ENCODE assay signal across 10 cellular contexts in the genomic region with DNA sequence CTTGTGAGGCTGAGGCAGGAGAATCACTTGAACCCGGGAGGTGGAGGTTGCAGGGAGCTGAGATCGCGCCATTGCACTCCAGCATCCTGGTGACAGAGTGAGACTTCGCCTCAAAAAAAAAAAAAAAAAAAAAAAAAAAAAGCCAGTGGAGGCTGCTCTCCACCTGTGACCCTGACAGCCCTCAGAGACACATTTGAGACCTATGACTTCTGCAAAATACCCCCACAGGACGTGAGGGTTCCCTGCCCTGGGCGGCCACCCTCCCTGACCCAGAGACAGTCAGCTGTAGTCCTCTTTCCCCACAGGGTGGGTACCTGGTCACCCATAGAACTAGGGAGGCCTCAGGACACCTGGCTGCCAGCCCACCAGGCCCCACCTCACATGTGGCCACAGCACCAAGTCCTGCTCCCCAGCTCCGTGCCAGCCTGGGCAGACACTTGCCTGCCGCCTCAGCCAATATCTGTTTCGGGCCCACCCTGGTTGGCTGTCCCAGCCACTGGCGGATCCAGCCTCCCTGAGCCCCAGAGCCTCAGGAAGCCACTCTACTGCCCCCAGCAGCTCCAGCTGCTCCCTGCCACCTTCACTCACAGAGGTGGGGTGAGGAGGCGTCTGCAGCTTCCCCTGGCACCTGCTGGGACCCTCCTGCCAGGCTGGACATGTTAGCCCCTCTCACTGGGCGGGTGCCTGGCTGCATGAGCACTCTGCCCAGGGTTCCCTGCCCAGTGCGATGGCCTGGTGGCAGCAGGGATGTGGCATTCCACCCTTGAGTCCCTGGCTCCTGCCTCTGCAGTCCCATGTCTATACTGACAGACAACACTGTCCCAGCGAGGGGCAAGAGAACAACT. TPM values are rescaled to one million over a fixed set of nuclear protein-coding genes. Genes with fewer than 3 reads are reported as not detected.
DNase-seq lines count a peak whose midpoint lies in the region; ATAC-seq and TF ChIP-seq lines count a peak whose summit lies in the region.
"Had no signal": no experiment of that assay in that cellular context is flagged by ENCODE, and none has a peak within 500 bp of the region (broad histone marks: within the 10 kb centered on the region; RNA-seq: fewer than 3 reads in every experiment).

No MANE protein-coding gene starts in this region.

- CTCF ChIA-PET in MCF 10A (lab: Yijun Ruan, JAX) = interaction anchor here (0.6 kb wide), 1 partner anchor 25 kb away, joined by 3 read pairs; no protein-coding TSS in a partner anchor
- CTCF ChIA-PET in mammary epithelial cell (lab: Charles Lee; ENCODE audit: low non-redundant PET) = no interaction called here

- H3K4ac ChIP-seq in mesenchymal stem cell (ENCODE audit: low read depth in 1 of 2, low read length in 2 of 2) = no peak overlapping the region

- H2AK5ac ChIP-seq in mesenchymal stem cell (ENCODE audit: low read length, severe bottlenecking) = no peak overlapping the region

- dilution Hi-C loops in mammary epithelial cell (cut with HindIII; ENCODE audit: low sequenced_read_pairs) = no loop called here

- H3K9me3 ChIP-seq in mammary epithelial cell (replicated peaks; ENCODE audit: insufficient read depth, low read length) = no peaks in the 10 kb centered on the region
- no peaks in the 10 kb centered on the region for H3K9me3 ChIP-seq in adipocyte (ENCODE audit: control insufficient read depth, low read length)
- no peaks in the 10 kb centered on the region for H3K9me3 ChIP-seq in mesenchymal stem cell (ENCODE audit: control insufficient read depth, low read length)
- H3K9me3 ChIP-seq in uterus = no peaks in the 10 kb centered on the region
- H3K9me3 ChIP-seq: SJSA1 had no signal

- H2BK5ac ChIP-seq in mesenchymal stem cell (ENCODE audit: low read depth, low read length, poor library complexity, severe bottlenecking) = no peak overlapping the region

- H3K27me3 ChIP-seq in mammary epithelial cell (ENCODE audit: insufficient read depth, low read length) (no peaks in the 10 kb centered on the region), adipocyte (replicated peaks; ENCODE audit: control insufficient read depth, insufficient read depth, low read length) (no peaks in the 10 kb centered on the region), mesenchymal stem cell (ENCODE audit: control insufficient read depth in 1 of 2, insufficient read depth in 1 of 2, low read length in 2 of 2) (no peaks in the 10 kb centered on the region), uterus (no peaks in the 10 kb centered on the region)
- H3K27me3 ChIP-seq: SJSA1 had no signal

- H3K4me2 ChIP-seq in mammary epithelial cell (ENCODE audit: insufficient read depth, low read depth, low read length) = no peak overlapping the region
- no peak overlapping the region for H3K4me2 ChIP-seq in mesenchymal stem cell (ENCODE audit: low read length, poor library complexity, severe bottlenecking)

- no peaks in the 10 kb centered on the region for H3K9me3 Mint-ChIP-seq in MCF 10A (ENCODE audit: unreplicated experiment)

- ATAC-seq in GM18907 (IDR thresholded peaks at IDR 0.05; ENCODE audit: unreplicated experiment) = no peak

- H3K4me1 ChIP-seq in mammary epithelial cell (ENCODE audit: insufficient read depth, low read length) (peaks cover 48% of the 10 kb centered on the region), adipocyte (ENCODE audit: control insufficient read depth, insufficient read depth, low read length) (peaks cover 67% of the 10 kb centered on the region), mesenchymal stem cell (ENCODE audit: control insufficient read depth, insufficient read depth, low read depth, low read length) (peaks cover 74% of the 10 kb centered on the region), uterus (peaks cover 6 to 33% of the 10 kb centered on the region in 2 donors)

- no peak overlapping the region for H2BK15ac ChIP-seq in mesenchymal stem cell (ENCODE audit: low read depth, poor library complexity, severe bottlenecking)

- peak overlapping the region; percentile 56 for H3K4me3 Mint-ChIP-seq in MCF 10A (ENCODE audit: unreplicated experiment)

- POLR2A ChIA-PET in MCF 10A (lab: Yijun Ruan, JAX) = interaction anchor here (0.8 to 4.4 kb wide), 3 partner anchors 9 to 15 kb away, joined by 3 to 87 read pairs (median 27); a partner anchor contains a TSS

- in situ Hi-C loops in mammary epithelial cell (cut with MboI; ENCODE audit: low sequenced_read_pairs in 2 of 2) = no loop called here

- H3K14ac ChIP-seq in mesenchymal stem cell (ENCODE audit: low read length in 2 of 2) = no peak overlapping the region

- H3K36me3 ChIP-seq in mammary epithelial cell (ENCODE audit: insufficient read depth, low read length) = peaks cover 17% of the 10 kb centered on the region
- H3K36me3 ChIP-seq in adipocyte (ENCODE audit: control insufficient read depth, insufficient read depth, low read length, severe bottlenecking) = peaks cover 86% of the 10 kb centered on the region
- peaks cover 75 to 96% of the 10 kb centered on the region in 2 experiments for H3K36me3 ChIP-seq in mesenchymal stem cell (ENCODE audit: control insufficient read depth in 1 of 2, insufficient read depth in 2 of 2, low read depth in 1 of 2, low read length in 2 of 2)
- H3K36me3 ChIP-seq in uterus = no peaks in the 10 kb centered on the region

- peaks cover 60% of the 10 kb centered on the region for H3K79me2 ChIP-seq in mammary epithelial cell (ENCODE audit: insufficient read depth, low read length)

- H3K4me3 ChIP-seq in mammary epithelial cell (replicated peaks in 1 of 3; ENCODE audit: insufficient read depth in 1 of 3, low read depth in 2 of 3, low read length in 3 of 3) (no peak overlapping the region), adipocyte (ENCODE audit: low read length) (no peak overlapping the region), mesenchymal stem cell (ENCODE audit: insufficient read depth in 1 of 2, low read depth in 1 of 2, low read length in 2 of 2) (no peak overlapping the region), uterus (no peak overlapping the region)
- H3K4me3 ChIP-seq: SJSA1 had no signal

- H3K79me1 ChIP-seq in mesenchymal stem cell (replicated peaks; ENCODE audit: low read length, poor library complexity, severe bottlenecking) = peaks cover 50% of the 10 kb centered on the region

- H2BK120ac ChIP-seq in mesenchymal stem cell (ENCODE audit: low read depth, low read length) = no peak overlapping the region

- peaks cover 49% of the 10 kb centered on the region for H3K36me3 Mint-ChIP-seq in MCF 10A (ENCODE audit: insufficient read depth, unreplicated experiment)

- H4K91ac ChIP-seq in mesenchymal stem cell (ENCODE audit: low read length) = peak overlapping the region; percentile 16

- H3K23ac ChIP-seq in mesenchymal stem cell (ENCODE audit: low read length in 2 of 2) = no peak overlapping the region

- no peaks in the 10 kb centered on the region for H3K27me3 Mint-ChIP-seq in MCF 10A (ENCODE audit: insufficient read depth, unreplicated experiment)

- no peak for DNase-seq in MCF 10A (ENCODE audit: unreplicated experiment)
- no peak for DNase-seq in mammary epithelial cell
- DNase-seq in adipocyte (ENCODE audit: low read depth) = no peak
- no peak for DNase-seq in mesenchymal stem cell
- peak; percentile 21 to 27 for DNase-seq in uterus
- no peak for DNase-seq in kidney glomerular epithelial cell (lab: John Stamatoyannopoulos, UW)
- no peak for DNase-seq in NCI-H82 treated with DMSO at 0.1 percent for 48 hours (lab: John Stamatoyannopoulos, UW; ENCODE audit: unreplicated experiment)
- DNase-seq: NCI-H1417 had no signal

- no peak overlapping the region for H3K18ac ChIP-seq in mesenchymal stem cell (ENCODE audit: low read depth in 1 of 2, low read length in 2 of 2)

- H3K27ac ChIP-seq in mammary epithelial cell (ENCODE audit: insufficient read depth, low read depth, low read length) = no peak overlapping the region
- H3K27ac ChIP-seq in mesenchymal stem cell (ENCODE audit: low read length, poor library complexity, severe bottlenecking) = no peak overlapping the region
- peak overlapping the region; percentile 17 to 88 for H3K27ac ChIP-seq in uterus
- H3K27ac ChIP-seq: SJSA1 had no signal

- no peak overlapping the region for H3K9ac ChIP-seq in mammary epithelial cell (ENCODE audit: insufficient read depth, low read length)
- peak overlapping the region; percentile 35 for H3K9ac ChIP-seq in adipocyte (ENCODE audit: low read length)
- H3K9ac ChIP-seq in mesenchymal stem cell (ENCODE audit: low read length) = no peak overlapping the region

- peak overlapping the region; percentile 31 for H4K8ac ChIP-seq in mesenchymal stem cell (ENCODE audit: low read length)

- TF ChIP-seq CTCF in MCF 10A (IDR thresholded peaks at IDR 0.05; ENCODE audit: unreplicated experiment) (no peak), mammary epithelial cell (conservative IDR thresholded peaks at IDR 0.05 in 1 of 2, IDR thresholded peaks at IDR 0.05 in 1 of 2; ENCODE audit: extremely low read depth in 1 of 2, insufficient read depth in 1 of 2, low read depth in 1 of 2, low read length in 2 of 2) (no peak), uterus (IDR thresholded peaks at IDR 0.05) (no peak)

- peaks cover 16% of the 10 kb centered on the region for H3K4me1 Mint-ChIP-seq in MCF 10A (ENCODE audit: insufficient read depth, unreplicated experiment)

- 97% methylated on average over 9 of the region's 14 CpGs for WGBS in mammary epithelial cell (ENCODE audit: low coverage, missing lambda C conversion rate)
- WGBS in mesenchymal stem cell = 95% methylated on average over 14 of the region's 14 CpGs

- BruUV-seq in MCF 10A (replicated peaks; lab: Mats Ljungman, UMichigan) (no TSS peak), mammary epithelial cell (replicated peaks; lab: Mats Ljungman, UMichigan) (no TSS peak)

- no peak for TF ChIP-seq POLR2A in uterus (IDR thresholded peaks at IDR 0.05)

- no peak overlapping the region for H2BK12ac ChIP-seq in mesenchymal stem cell (ENCODE audit: low read length in 2 of 2)

- peak overlapping the region; percentile 31 for H3K27ac Mint-ChIP-seq in MCF 10A (ENCODE audit: low read depth, unreplicated experiment)

- H2AFZ ChIP-seq in mammary epithelial cell (ENCODE audit: low read depth, low read length) (no peak overlapping the region), mesenchymal stem cell (ENCODE audit: low read depth, low read length) (no peak overlapping the region)

- intact Hi-C loops in MCF 10A (cut with micrococcal nuclease) (loop anchor here (2.0 kb wide), 1 partner anchor 25 kb away; no protein-coding TSS in a partner anchor), mammary epithelial cell (cut with micrococcal nuclease) (no loop called here), uterus (cut with DNase I; ENCODE audit: low total_unique reads) (no loop called here)

- peaks cover 8% of the 10 kb centered on the region for H4K20me1 ChIP-seq in mammary epithelial cell (ENCODE audit: insufficient read depth, low read length)

RNA-seq across cellular contexts. Expression of a gene that starts 7.0 kb away (rescaled TPM):
- total RNA-seq in MCF 10A (2022) = 146 and 224 TPM in 2 replicates
- total RNA-seq in mammary epithelial cell = 100 to 1,000 TPM in 1 of 2 donors, 10 to 100 TPM in 1; 91.7 to 248 TPM
- 152 TPM for polyA plus RNA-seq in mammary epithelial cell
- 244 TPM for polyA minus RNA-seq in mammary epithelial cell
- polyA plus RNA-seq in mesenchymal stem cell (2013, experiment 1 of 2) = 126 TPM
- 128 TPM for polyA plus RNA-seq in mesenchymal stem cell (2013, experiment 2 of 2)
- 100 to 1,000 TPM in 2 of 4 donors, 10 to 100 TPM in 2; 34.6 to 155 (median 81.7) TPM for total RNA-seq in uterus

RNA-seq across cellular contexts. Expression of a gene that starts 28.6 kb away (rescaled TPM):
- 53.1 and 53.4 TPM in 2 replicates for total RNA-seq in MCF 10A (2022)
- 10 to 100 TPM; 39.5 to 62.8 TPM for total RNA-seq in mammary epithelial cell
- 25.9 TPM for polyA plus RNA-seq in mammary epithelial cell
- 39.2 TPM for polyA minus RNA-seq in mammary epithelial cell
- polyA plus RNA-seq in mesenchymal stem cell (2013, experiment 1 of 2) = 60.4 TPM
- polyA plus RNA-seq in mesenchymal stem cell (2013, experiment 2 of 2) = 58.7 TPM
- total RNA-seq in uterus = 100 to 1,000 TPM in 1 of 4 donors, 10 to 100 TPM in 3; 48.2 to 105 (median 61.8) TPM

RNA-seq across cellular contexts. Expression of a gene that starts 52.0 kb away (rescaled TPM):
- total RNA-seq in MCF 10A (2022) = 40.9 and 47.2 TPM in 2 replicates
- total RNA-seq in mammary epithelial cell = 10 to 100 TPM; 22.0 to 91.4 TPM
- 84.2 TPM for polyA plus RNA-seq in mammary epithelial cell
- 147 TPM for polyA minus RNA-seq in mammary epithelial cell
- 48.9 TPM for polyA plus RNA-seq in mesenchymal stem cell (2013, experiment 1 of 2)
- 47.9 TPM for polyA plus RNA-seq in mesenchymal stem cell (2013, experiment 2 of 2)
- 10 to 100 TPM; 10.2 to 81.4 (median 20.7) TPM for total RNA-seq in uterus

RNA-seq across cellular contexts. Expression of a gene that starts 52.6 kb away (rescaled TPM):
- 3.1 and 5.3 TPM in 2 replicates for total RNA-seq in MCF 10A (2022)
- total RNA-seq in mammary epithelial cell = 10 to 100 TPM in 1 of 2 donors, 1 to 10 TPM in 1; 1.2 to 11.2 TPM
- 12.6 TPM for polyA plus RNA-seq in mammary epithelial cell
- 8.8 TPM for polyA minus RNA-seq in mammary epithelial cell
- 2.2 TPM for polyA plus RNA-seq in mesenchymal stem cell (2013, experiment 1 of 2)
- 2.1 TPM for polyA plus RNA-seq in mesenchymal stem cell (2013, experiment 2 of 2)
- 10 to 100 TPM in 1 of 4 donors, 1 to 10 TPM in 3; 1.5 to 86.1 (median 5.7) TPM for total RNA-seq in uterus

Comparison
In these comparisons a context has a peak if more than half of its experiments do, and no peak if none do; other contexts are left out.
1. DNase-seq: peak in uterus (2 of 2); none in MCF 10A (single experiment), mammary epithelial cell (single experiment), adipocyte (single experiment), mesenchymal stem cell (single experiment), kidney glomerular epithelial cell (single experiment) and NCI-H82 treated with DMSO at 0.1 percent for 48 hours (single experiment).
2. H3K27ac ChIP-seq: peak in uterus (2 of 2); none in mammary epithelial cell (single experiment) and mesenchymal stem cell (single experiment).